ENCODE assay signal across 8 cellular contexts in the genomic region with DNA sequence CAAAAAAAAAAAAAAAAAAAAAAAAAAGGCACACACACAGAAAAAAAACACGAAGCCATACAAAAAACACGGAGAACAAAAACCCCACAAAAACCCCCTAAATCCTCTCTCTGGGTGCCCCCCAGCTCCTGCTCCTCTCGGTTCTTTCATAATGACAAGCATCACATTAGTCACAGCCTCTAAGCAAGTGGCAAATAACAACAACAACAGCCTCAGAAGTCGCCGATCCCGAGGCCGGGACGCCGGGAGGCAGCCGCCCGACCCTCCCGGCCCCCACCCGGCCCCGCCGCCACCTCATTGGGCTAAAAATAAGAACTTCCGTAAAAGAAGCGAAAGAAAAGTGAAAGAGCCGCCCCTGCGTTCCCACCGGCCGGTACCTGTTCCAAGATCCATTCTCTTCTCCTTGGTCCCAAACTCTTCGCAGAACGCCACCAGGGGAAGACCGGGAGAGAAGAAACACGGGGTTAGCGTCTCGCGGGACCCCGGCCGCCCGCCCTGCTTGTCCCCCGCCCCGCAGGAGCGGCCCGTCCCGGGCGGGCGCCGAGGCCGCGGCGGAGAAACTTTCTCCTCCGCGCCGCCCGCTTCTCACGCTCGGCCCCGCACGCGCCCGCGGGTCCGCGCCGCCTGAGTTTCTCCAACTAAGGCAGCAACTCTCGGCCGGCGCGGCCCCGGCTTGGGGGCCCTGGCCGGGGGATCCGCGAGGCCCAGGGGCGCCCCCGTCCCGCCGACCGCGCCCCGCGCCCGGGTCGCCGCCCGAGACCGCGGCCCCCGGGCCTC.
DNase-seq lines count a peak whose midpoint lies in the region; ATAC-seq, FAIRE-seq and TF ChIP-seq lines count a peak whose summit lies in the region.

No MANE protein-coding gene starts in this region.

- H3K9me3 ChIP-seq in NT2/D1 (ENCODE audit: insufficient read depth, low read length): no peaks in the 10 kb centered on the region

- no peaks in the 10 kb centered on the region for H3K36me3 ChIP-seq in NT2/D1 (ENCODE audit: insufficient read depth, insufficient read length, low read length)

- peaks cover 16% of the 10 kb centered on the region for H3K27me3 ChIP-seq in NT2/D1 (ENCODE audit: insufficient read depth, insufficient read length)

- peak overlapping the region; percentile 67 for H3K4me3 Mint-ChIP-seq in Calu3 (ENCODE audit: low read depth, unreplicated experiment)

- peaks cover 22% of the 10 kb centered on the region for H3K36me3 Mint-ChIP-seq in Calu3 (ENCODE audit: insufficient read depth, unreplicated experiment)

- ATAC-seq in GM18858 (IDR thresholded peaks at IDR 0.05; ENCODE audit: unreplicated experiment): no peak

- peak; percentile 18 for DNase-seq in Calu3
- DNase-seq in H54 (ENCODE audit: insufficient read length, low spot score): peak; percentile 51
- no peak for DNase-seq in NT2/D1 (ENCODE audit: low read depth, low spot score)
- peak; percentile 14 for DNase-seq in activated T-helper 1 cell treated with Interleukin-2 at 50 U/mL for 16 hours (ENCODE audit: low read depth)
- peak; percentile 83 for DNase-seq in germinal center (ENCODE audit: low spot score)
- no peak for DNase-seq in retinal pigment epithelial cell (ENCODE audit: low read depth)
- no peak for DNase-seq in NCI-H2107 treated with DMSO at 0.1 percent for 48 hours (lab: John Stamatoyannopoulos, UW; ENCODE audit: unreplicated experiment)

- CTCF ChIA-PET in Calu3 (lab: Charles Lee): interaction anchor here (0.6 kb wide), 1 partner anchor 17 kb away, joined by 3 read pairs; no protein-coding TSS in a partner anchor

- no TSS peak for BruUV-seq in Calu3 (replicated peaks; lab: Mats Ljungman, UMichigan)

- H3K4me1 Mint-ChIP-seq in Calu3 (ENCODE audit: low read depth, unreplicated experiment): peaks cover 29% of the 10 kb centered on the region

- intact Hi-C loops in Calu3 (cut with micrococcal nuclease; ENCODE audit: unreplicated experiment): loop anchor here (2.0 to 5.0 kb wide), 2 partner anchors 95 to 174 kb away; no protein-coding TSS in a partner anchor

- no peak for FAIRE-seq in H54 (lab: Jason Lieb, UNC)

- peak overlapping the region; percentile 61 for H3K9ac ChIP-seq in NT2/D1 (ENCODE audit: insufficient read length, low read depth)

- no peak for TF ChIP-seq POLR2A in H54 (IDR thresholded peaks at IDR 0.05; ENCODE audit: low read depth, low read length)

- H3K27ac Mint-ChIP-seq in Calu3 (ENCODE audit: unreplicated experiment): peak overlapping the region; percentile 27

- TF ChIP-seq CTCF in Calu3 (IDR thresholded peaks at IDR 0.05; ENCODE audit: unreplicated experiment): no peak
- no peak for TF ChIP-seq CTCF in retinal pigment epithelial cell (conservative IDR thresholded peaks at IDR 0.05; ENCODE audit: low read depth, low read length)

- no peaks in the 10 kb centered on the region for H3K27me3 Mint-ChIP-seq in Calu3 (ENCODE audit: unreplicated experiment)

- peak overlapping the region; percentile 39 for H3K4me3 ChIP-seq in NT2/D1 (ENCODE audit: insufficient read length, low read depth)
- H3K4me3 ChIP-seq in retinal pigment epithelial cell (ENCODE audit: low read length): peak overlapping the region; percentile 55

- H3K4me1 ChIP-seq in NT2/D1 (ENCODE audit: insufficient read depth, insufficient read length): peaks cover 5% of the 10 kb centered on the region

- no peaks in the 10 kb centered on the region for H3K9me3 Mint-ChIP-seq in Calu3 (ENCODE audit: low read depth, unreplicated experiment)

Comparison
In these comparisons a context has a peak if more than half of its experiments do, and no peak if none do; other contexts are left out.
1. DNase-seq: peak in Calu3 (single experiment), H54 (single experiment), activated T-helper 1 cell treated with Interleukin-2 at 50 U/mL for 16 hours (single experiment) and germinal center (single experiment); none in NT2/D1 (single experiment), retinal pigment epithelial cell (single experiment) and NCI-H2107 treated with DMSO at 0.1 percent for 48 hours (single experiment).